Comparison of ENCODE assay signal across 13 cellular contexts in the genomic region with DNA sequence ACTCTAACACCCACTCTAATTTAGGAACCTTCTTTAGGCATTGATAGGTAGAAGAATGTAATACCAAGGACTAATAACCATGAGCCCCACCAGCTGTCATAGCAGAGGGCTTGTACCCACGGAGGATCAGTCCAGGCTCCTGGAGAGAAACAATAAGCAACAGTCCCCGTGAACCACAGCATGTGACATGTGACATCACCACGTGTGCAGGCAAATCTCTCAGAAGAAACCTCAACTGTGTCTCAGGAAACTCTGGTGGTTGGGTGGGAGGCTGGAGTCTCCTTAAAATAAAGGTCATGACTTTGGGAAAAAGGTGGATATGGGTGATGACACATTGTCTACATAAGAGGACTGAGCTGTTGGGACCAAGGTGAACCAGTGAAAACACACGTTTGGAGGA.
A peak's percentile ranks its signal among the peaks of the same experiment; 100 is the strongest.
DNase-seq lines count a peak whose midpoint lies in the region; ATAC-seq and TF ChIP-seq lines count a peak whose summit lies in the region.
"Had no signal": no experiment of that assay in that cellular context is flagged by ENCODE, and none has a peak within 500 bp of the region (broad histone marks: within the 10 kb centered on the region; RNA-seq: fewer than 3 reads in every experiment).

No MANE protein-coding gene starts in this region.

- in situ Hi-C loops in SK-MEL-5 (cut with HindIII; ENCODE audit: low pct_unique_long_range_greater_than_20kb, low sequenced_read_pairs), result no loop called here

- H3K27me3 ChIP-seq in vagina, result no peaks in the 10 kb centered on the region

- no peak for ATAC-seq in left lobe of liver
- ATAC-seq: GM12878, HCT116 had no signal

- intact Hi-C loops in vagina (cut with DNase I), result no loop called here

- no peak overlapping the region for H3K4me3 ChIP-seq in vagina
- H3K4me3 ChIP-seq: GM12878 had no signal

- TF ChIP-seq POLR2A in vagina (IDR thresholded peaks at IDR 0.05), result no peak

- no peaks in the 10 kb centered on the region for H3K36me3 ChIP-seq in vagina

- H3K9me3 ChIP-seq in vagina, result no peaks in the 10 kb centered on the region

- peak; percentile 4 for DNase-seq in NAMALWA (ENCODE audit: low spot score)
- DNase-seq in SK-MEL-5 (ENCODE audit: low read depth, low spot score), result peak; percentile 15
- peak; percentile 14 for DNase-seq in left lobe of liver (ENCODE audit: low spot score)
- DNase-seq in vagina (ENCODE audit: extremely low spot score in 2 of 2), result peak; percentile 22 to 25
- no peak for DNase-seq in NCI-H510A treated with DMSO at 0.1 percent for 48 hours (lab: John Stamatoyannopoulos, UW)
- no peak for DNase-seq in kidney tubule cell (ENCODE audit: low spot score)
- no peak for DNase-seq in T-helper 9 cell
- DNase-seq: ACHN; CD4-positive, alpha-beta memory T cell; DMS79 had no signal

- no peak overlapping the region for H3K27ac ChIP-seq in vagina
- H3K27ac ChIP-seq: C4-2B had no signal

- no peaks in the 10 kb centered on the region for H3K4me1 ChIP-seq in vagina

- TF ChIP-seq CTCF in vagina (IDR thresholded peaks at IDR 0.05), result no peak

Comparison
In these comparisons a context has a peak if more than half of its experiments do, and no peak if none do; other contexts are left out.
1. DNase-seq: peak in NAMALWA (single experiment), SK-MEL-5 (single experiment), left lobe of liver (single experiment) and vagina (2 of 2); none in NCI-H510A treated with DMSO at 0.1 percent for 48 hours (single experiment), kidney tubule cell (single experiment) and T-helper 9 cell (single experiment).